In genomic region chr14:90256354-90257131, GRCh38 we compare ENCODE assay signal across 8 cellular contexts. TPM values are rescaled to one million over a fixed set of nuclear protein-coding genes. Genes with fewer than 3 reads are reported as not detected.
DNase-seq lines count a peak whose midpoint lies in the region; ATAC-seq and TF ChIP-seq lines count a peak whose summit lies in the region.

PSMC1 (plus strand) TSS chr14:90256553; CDS start chr14:90256598, 45 bp downstream.

- DNase-seq in NCI-H69 (lab: John Stamatoyannopoulos, UW), result peak; percentile 97
- DNase-seq in activated CD4-positive, alpha-beta T cell treated with anti-CD3 and anti-CD28 coated beads, Interleukin-2, amount 10 ng/mL, durations not matched to agents 7 days and 5 days, result peak; percentile 90
- peak; percentile 97 for DNase-seq in dermis blood vessel endothelial cell
- DNase-seq in left lung, result peak; percentile 93 to 95
- DNase-seq in stimulated activated CD4-positive, alpha-beta T cell treated with anti-CD3 and anti-CD28 coated beads, Interleukin-2, amount 100 ng/mL, for 48 hours, result peak; percentile 83 to 88

- intact Hi-C loops in left lung (cut with DNase I), result no loop called here

- H3K4me3 ChIP-seq in BLaER1 (peak within 1 kb of the TSS; percentile 93), left lung (peak within 1 kb of the TSS; percentile 91 to 99)

- H3K27ac Mint-ChIP-seq in activated CD4-positive, alpha-beta T cell treated with anti-CD3 and anti-CD28 coated beads, Interleukin-2, amount 10 ng/mL, durations not matched to agents 7 days and 5 days, result peak within 1 kb of the TSS; percentile 98

- peaks cover 11% of the 10 kb centered on the region for H3K9me3 Mint-ChIP-seq in activated CD4-positive, alpha-beta T cell treated with anti-CD3 and anti-CD28 coated beads, Interleukin-2, amount 10 ng/mL, durations not matched to agents 7 days and 5 days

- H3K9me3 ChIP-seq in BLaER1, result 0 out of 2 replicates have a peak, but pooled peaks cover 4% of the 10 kb centered on the region
- H3K9me3 ChIP-seq in left lung, result no peaks in the 10 kb centered on the region

- H3K4me3 Mint-ChIP-seq in activated CD4-positive, alpha-beta T cell treated with anti-CD3 and anti-CD28 coated beads, Interleukin-2, amount 10 ng/mL, durations not matched to agents 7 days and 5 days, result peak within 1 kb of the TSS; percentile 97

- no peak for TF ChIP-seq CTCF in left lung (IDR thresholded peaks at IDR 0.05)

- H3K4me1 ChIP-seq in BLaER1 (peaks cover 41% of the 10 kb centered on the region), left lung (peaks cover 11 to 19% of the 10 kb centered on the region in 2 donors)

- CTCF ChIA-PET in activated CD4-positive, alpha-beta T cell treated with anti-CD3 and anti-CD28 coated beads, Interleukin-2, amount 10 ng/mL, durations not matched to agents 7 days and 5 days (lab: Charles Lee), result interaction anchor here (0.6 to 1.3 kb wide), 7 partner anchors 9 to 685 kb away, joined by 3 to 9 read pairs (median 4); no protein-coding TSS in a partner anchor

- no peaks in the 10 kb centered on the region for H3K27me3 Mint-ChIP-seq in activated CD4-positive, alpha-beta T cell treated with anti-CD3 and anti-CD28 coated beads, Interleukin-2, amount 10 ng/mL, durations not matched to agents 7 days and 5 days

- peak within 1 kb of the TSS; percentile 82 for H3K4me2 ChIP-seq in BLaER1

- peak within 1 kb of the TSS; percentile 96 for H3K27ac ChIP-seq in BLaER1
- H3K27ac ChIP-seq in left lung, result peak within 1 kb of the TSS; percentile 65 to 87

- ATAC-seq in GM19328 (IDR thresholded peaks at IDR 0.05; ENCODE audit: unreplicated experiment), result peak; percentile 95
- peak; percentile 95 for ATAC-seq in HG03520 (IDR thresholded peaks at IDR 0.05; ENCODE audit: unreplicated experiment)
- peak; percentile 99 for ATAC-seq in left lung

- H3K27me3 ChIP-seq in BLaER1 (no peaks in the 10 kb centered on the region), left lung (peaks cover 0 to 29% of the 10 kb centered on the region in 2 donors)

- H3K4me1 Mint-ChIP-seq in activated CD4-positive, alpha-beta T cell treated with anti-CD3 and anti-CD28 coated beads, Interleukin-2, amount 10 ng/mL, durations not matched to agents 7 days and 5 days, result peaks cover 28% of the 10 kb centered on the region

- H4K20me1 ChIP-seq in BLaER1, result peaks cover 25% of the 10 kb centered on the region

- peak within 1 kb of the TSS; percentile 97 for H3K9ac ChIP-seq in BLaER1

- peaks cover 34% of the 10 kb centered on the region for H3K36me3 ChIP-seq in BLaER1
- peaks cover 3 to 28% of the 10 kb centered on the region in 2 donors for H3K36me3 ChIP-seq in left lung

- H3K36me3 Mint-ChIP-seq in activated CD4-positive, alpha-beta T cell treated with anti-CD3 and anti-CD28 coated beads, Interleukin-2, amount 10 ng/mL, durations not matched to agents 7 days and 5 days (ENCODE audit: low read depth), result peaks cover 29% of the 10 kb centered on the region

- POLR2A ChIA-PET in activated CD4-positive, alpha-beta T cell treated with anti-CD3 and anti-CD28 coated beads, Interleukin-2, amount 10 ng/mL, durations not matched to agents 7 days and 5 days (lab: Charles Lee), result no interaction called here

RNA-seq across cellular contexts. Expression of gene PSMC1, which starts in this region (rescaled TPM):
- total RNA-seq in activated CD4-positive, alpha-beta T cell treated with anti-CD3 and anti-CD28 coated beads, Interleukin-2, amount 10 ng/mL, durations not matched to agents 7 days and 5 days, result 10 to 100 TPM; 78.6 to 85.6 TPM
- total RNA-seq in dermis blood vessel endothelial cell (179 and 245 TPM in 2 replicates), left lung (100 to 1,000 TPM in 1 of 2 donors, 10 to 100 TPM in 1; 64.3 to 103 TPM)

Comparison
In these comparisons a context has a peak if more than half of its experiments do, and no peak if none do; other contexts are left out.
1. Peak in every context shown above with its lines: DNase-seq, ATAC-seq, H3K4me3 ChIP-seq and H3K27ac ChIP-seq.